In genomic region chr3:11625376-11626083, GRCh38 we compare ENCODE assay signal across 13 cellular contexts. TPM values are rescaled to one million over a fixed set of nuclear protein-coding genes. Genes with fewer than 3 reads are reported as not detected.
DNase-seq lines count a peak whose midpoint lies in the region; ATAC-seq and TF ChIP-seq lines count a peak whose summit lies in the region.
"Had no signal": no experiment of that assay in that cellular context is flagged by ENCODE, and none has a peak within 500 bp of the region (broad histone marks: within the 10 kb centered on the region; RNA-seq: fewer than 3 reads in every experiment).

No MANE protein-coding gene starts in this region.

- no peaks in the 10 kb centered on the region for H3K36me3 ChIP-seq in CD8-positive, alpha-beta T cell (ENCODE audit: insufficient read depth, low read length)
- H3K36me3 ChIP-seq in Karpas-422 (ENCODE audit: insufficient read depth, low read length), result no peaks in the 10 kb centered on the region
- H3K36me3 ChIP-seq: BE2C had no signal

- H3K9me3 ChIP-seq in CD8-positive, alpha-beta T cell (ENCODE audit: low read length), result no peaks in the 10 kb centered on the region
- no peaks in the 10 kb centered on the region for H3K9me3 ChIP-seq in Karpas-422 (ENCODE audit: low read length)
- H3K9me3 ChIP-seq: BE2C, SJSA1 had no signal

- H3K9me3 Mint-ChIP-seq in CD8-positive, alpha-beta T cell, result no peaks in the 10 kb centered on the region
- no peaks in the 10 kb centered on the region for H3K9me3 Mint-ChIP-seq in activated naive CD8-positive, alpha-beta T cell treated with anti-CD3 and anti-CD28 coated beads, Interleukin-2, amount 50 U/mL, for 24 hours
- H3K9me3 Mint-ChIP-seq in natural killer cell, result no peaks in the 10 kb centered on the region

- H3K4me1 Mint-ChIP-seq in CD8-positive, alpha-beta T cell (ENCODE audit: low read depth), result peaks cover 57% of the 10 kb centered on the region
- H3K4me1 Mint-ChIP-seq in activated naive CD8-positive, alpha-beta T cell treated with anti-CD3 and anti-CD28 coated beads, Interleukin-2, amount 50 U/mL, for 24 hours, result peaks cover 84% of the 10 kb centered on the region
- peaks cover 75 to 76% of the 10 kb centered on the region in 2 donors for H3K4me1 Mint-ChIP-seq in natural killer cell

- H3K4me1 ChIP-seq in CD8-positive, alpha-beta T cell (ENCODE audit: insufficient read depth, low read length), result peaks cover 41% of the 10 kb centered on the region
- H3K4me1 ChIP-seq in Karpas-422 (ENCODE audit: low read length), result peaks cover 80% of the 10 kb centered on the region
- H3K4me1 ChIP-seq: BE2C had no signal

- no peak overlapping the region for H3K9ac ChIP-seq in Karpas-422 (ENCODE audit: low read length)

- no peak for TF ChIP-seq CTCF in CD8-positive, alpha-beta T cell (IDR thresholded peaks at IDR 0.05)
- TF ChIP-seq CTCF in natural killer cell (IDR thresholded peaks at IDR 0.05) (no peak), GM13977 (IDR thresholded peaks at IDR 0.05; ENCODE audit: extremely low read depth, insufficient read depth, missing control alignments) (no peak)

- DNase-seq in CD8-positive, alpha-beta T cell, result no peak
- no peak for DNase-seq in Karpas-422
- DNase-seq in activated naive CD8-positive, alpha-beta T cell treated with anti-CD3 and anti-CD28 coated beads, Interleukin-2, amount 50 U/mL, for 24 hours, result no peak
- DNase-seq in natural killer cell, result no peak
- DNase-seq in GM13977 (ENCODE audit: low spot score), result no peak
- DNase-seq in NCI-H1048 (lab: John Stamatoyannopoulos, UW), result no peak
- DNase-seq: BE2C; DMS153; NCI-H1436; NCI-H345; stimulated activated CD4-positive, alpha-beta T cell treated with anti-CD3 and anti-CD28 coated beads, Interleukin-12 subunit alpha, Interleukin-12 subunit beta, amount 100 ng/mL, for 4 hours had no signal

- in situ Hi-C loops in GM13977 (cut with MboI; ENCODE audit: low pct_unique_long_range_greater_than_20kb, low sequenced_read_pairs, unreplicated experiment), result no loop called here

- H3K79me2 ChIP-seq in Karpas-422 (ENCODE audit: low read length), result peaks cover 100% of the 10 kb centered on the region

- intact Hi-C loops in CD8-positive, alpha-beta T cell (cut with DNase I, micrococcal nuclease), result loop anchor here in 1 of 2 experiments (2.0 kb wide), 1 partner anchor 17 kb away; the partner anchor contains the start of gene VGLL4
- intact Hi-C loops in natural killer cell (cut with micrococcal nuclease), result no loop called here

- no peak overlapping the region for H3K4me2 ChIP-seq in Karpas-422 (ENCODE audit: low read depth, low read length, poor library complexity, severe bottlenecking)

- H3K27me3 ChIP-seq in CD8-positive, alpha-beta T cell (ENCODE audit: insufficient read depth, low read length), result no peaks in the 10 kb centered on the region
- no peaks in the 10 kb centered on the region for H3K27me3 ChIP-seq in Karpas-422 (ENCODE audit: low read length)
- H3K27me3 ChIP-seq: BE2C, SJSA1 had no signal

- H3K4me3 Mint-ChIP-seq in CD8-positive, alpha-beta T cell, result no peak overlapping the region
- H3K4me3 Mint-ChIP-seq in activated naive CD8-positive, alpha-beta T cell treated with anti-CD3 and anti-CD28 coated beads, Interleukin-2, amount 50 U/mL, for 24 hours, result peak overlapping the region; percentile 55
- no peak overlapping the region for H3K4me3 Mint-ChIP-seq in natural killer cell

- peaks cover 3% of the 10 kb centered on the region for H3K36me3 Mint-ChIP-seq in CD8-positive, alpha-beta T cell
- peaks cover 14% of the 10 kb centered on the region for H3K36me3 Mint-ChIP-seq in activated naive CD8-positive, alpha-beta T cell treated with anti-CD3 and anti-CD28 coated beads, Interleukin-2, amount 50 U/mL, for 24 hours (ENCODE audit: low read depth)
- H3K36me3 Mint-ChIP-seq in natural killer cell, result no peaks in the 10 kb centered on the region

- no peak for ATAC-seq in CD8-positive, alpha-beta T cell
- ATAC-seq in activated naive CD8-positive, alpha-beta T cell treated with anti-CD3 and anti-CD28 coated beads, Interleukin-2, amount 50 U/mL, for 24 hours, result no peak
- ATAC-seq in natural killer cell (no peak), GM18520 (IDR thresholded peaks at IDR 0.05; ENCODE audit: unreplicated experiment) (no peak)

- no peak overlapping the region for H3K27ac ChIP-seq in CD8-positive, alpha-beta T cell (ENCODE audit: low read depth, low read length)
- peak overlapping the region; percentile 56 for H3K27ac ChIP-seq in Karpas-422 (ENCODE audit: low read length)
- H3K27ac ChIP-seq: SJSA1 had no signal

- no peaks in the 10 kb centered on the region for H3K27me3 Mint-ChIP-seq in CD8-positive, alpha-beta T cell (ENCODE audit: low read depth)
- no peaks in the 10 kb centered on the region for H3K27me3 Mint-ChIP-seq in activated naive CD8-positive, alpha-beta T cell treated with anti-CD3 and anti-CD28 coated beads, Interleukin-2, amount 50 U/mL, for 24 hours
- H3K27me3 Mint-ChIP-seq in natural killer cell (ENCODE audit: low read depth in 2 of 2), result no peaks in the 10 kb centered on the region

- H3K4me3 ChIP-seq in CD8-positive, alpha-beta T cell (ENCODE audit: low read depth, low read length), result no peak overlapping the region
- H3K4me3 ChIP-seq in Karpas-422 (ENCODE audit: low read length), result no peak overlapping the region
- H3K4me3 ChIP-seq: SJSA1 had no signal

- H3K9me2 ChIP-seq in Karpas-422 (replicated peaks; ENCODE audit: insufficient read depth, low read length), result no peaks in the 10 kb centered on the region

- H4K20me1 ChIP-seq in Karpas-422 (ENCODE audit: insufficient read depth, low read depth, low read length), result peaks cover 73% of the 10 kb centered on the region

- CTCF ChIA-PET in CD8-positive, alpha-beta T cell (lab: Charles Lee), result interaction anchor here (0.8 to 2.7 kb wide), 4 partner anchors 14 to 247 kb away, joined by 3 to 11 read pairs (median 3); no protein-coding TSS in a partner anchor

- no peak overlapping the region for H2AFZ ChIP-seq in Karpas-422 (ENCODE audit: low read length)

- POLR2A ChIA-PET in CD8-positive, alpha-beta T cell (lab: Charles Lee), result interaction anchor here (0.9 to 1.2 kb wide), 4 partner anchors 8 to 18 kb away, joined by 3 to 5 read pairs (median 4); partner anchors contain the start of gene VGLL4

- peak overlapping the region; percentile 82 for H3K27ac Mint-ChIP-seq in CD8-positive, alpha-beta T cell
- peak overlapping the region; percentile 97 for H3K27ac Mint-ChIP-seq in activated naive CD8-positive, alpha-beta T cell treated with anti-CD3 and anti-CD28 coated beads, Interleukin-2, amount 50 U/mL, for 24 hours
- peak overlapping the region; percentile 57 to 78 for H3K27ac Mint-ChIP-seq in natural killer cell

RNA-seq across cellular contexts. Expression of gene VGLL4, which starts 18.2 kb away (rescaled TPM):
- 10 to 100 TPM; 13.8 to 14.1 TPM for total RNA-seq in CD8-positive, alpha-beta T cell
- 125 and 152 TPM in 2 replicates for total RNA-seq in Karpas-422 (2014; rRNA removed; shearing (Covaris generic); ENCODE audit: low replicate concordance)
- 10 to 100 TPM; 29.5 to 42.8 (median 34.6) TPM for total RNA-seq in natural killer cell
